20 cellular contexts compared by ENCODE assay signal in genomic region chr9:116467740-116468351, GRCh38.
"Had no signal": no experiment of that assay in that cellular context is flagged by ENCODE, and none has a peak within 500 bp of the region (broad histone marks: within the 10 kb centered on the region; RNA-seq: fewer than 3 reads in every experiment).

No MANE protein-coding gene starts in this region.

- DNase-seq: cortex of kidney; dorsolateral prefrontal cortex; effector memory CD4-positive, alpha-beta T cell; gastrocnemius medialis; glutamatergic neuron; immature natural killer cell; left cardiac atrium; left ventricle myocardium superior; naive thymus-derived CD4-positive, alpha-beta T cell; posterior cingulate gyrus; stimulated activated CD4-positive, alpha-beta T cell treated with anti-CD3 and anti-CD28 coated beads, Interleukin-4, amount 100 ng/mL, for 1 hour; stimulated activated CD8-positive, alpha-beta memory T cell treated with anti-CD3 and anti-CD28 coated beads, Interleukin-4, amount 100 ng/mL, for 48 hours; stimulated activated naive CD8-positive, alpha-beta T cell treated with anti-CD3 and anti-CD28 coated beads, Interleukin-15, Interleukin-2, amounts not matched to agents 100 U/mL and 50 U/mL, for 24 hours; thyroid gland had no signal

- H3K27me3 ChIP-seq: dorsolateral prefrontal cortex, gastrocnemius medialis, right atrium auricular region, suprapubic skin, thyroid gland had no signal

- H3K27me3 Mint-ChIP-seq: naive thymus-derived CD4-positive, alpha-beta T cell; type B pancreatic cell had no signal

- H3K4me3 Mint-ChIP-seq: immature natural killer cell; naive thymus-derived CD4-positive, alpha-beta T cell; stimulated activated effector memory CD8-positive, alpha-beta T cell treated with anti-CD3 and anti-CD28 coated beads, Interleukin-12 subunit alpha, Interleukin-12 subunit beta, amount 100 ng/mL, for 72 hours; type B pancreatic cell had no signal

- H3K9me3 ChIP-seq: gastrocnemius medialis, right atrium auricular region, suprapubic skin, thyroid gland had no signal

- H3K4me1 ChIP-seq: gastrocnemius medialis, suprapubic skin had no signal

- H3K4me1 Mint-ChIP-seq: immature natural killer cell; naive thymus-derived CD4-positive, alpha-beta T cell; stimulated activated effector memory CD8-positive, alpha-beta T cell treated with anti-CD3 and anti-CD28 coated beads, Interleukin-12 subunit alpha, Interleukin-12 subunit beta, amount 100 ng/mL, for 72 hours had no signal

- H3K4me3 ChIP-seq: dorsolateral prefrontal cortex, gastrocnemius medialis, lung, right atrium auricular region, suprapubic skin, thyroid gland had no signal

- H3K36me3 Mint-ChIP-seq: stimulated activated effector memory CD8-positive, alpha-beta T cell treated with anti-CD3 and anti-CD28 coated beads, Interleukin-12 subunit alpha, Interleukin-12 subunit beta, amount 100 ng/mL, for 72 hours; type B pancreatic cell had no signal

- H3K27ac ChIP-seq: dorsolateral prefrontal cortex, gastrocnemius medialis, right atrium auricular region, suprapubic skin, thyroid gland had no signal

- H3K36me3 ChIP-seq: gastrocnemius medialis, right atrium auricular region, suprapubic skin, thyroid gland had no signal

- H3K9me3 Mint-ChIP-seq: stimulated activated effector memory CD8-positive, alpha-beta T cell treated with anti-CD3 and anti-CD28 coated beads, Interleukin-12 subunit alpha, Interleukin-12 subunit beta, amount 100 ng/mL, for 72 hours; type B pancreatic cell had no signal

- ATAC-seq: esophagus mucosa; gastrocnemius medialis; left cardiac atrium; left ventricle myocardium superior; naive thymus-derived CD4-positive, alpha-beta T cell; stimulated activated naive CD8-positive, alpha-beta T cell treated with anti-CD3 and anti-CD28 coated beads, Interleukin-15, Interleukin-2, amounts not matched to agents 100 U/mL and 50 U/mL, for 24 hours had no signal

- H3K27ac Mint-ChIP-seq: immature natural killer cell; naive thymus-derived CD4-positive, alpha-beta T cell; stimulated activated effector memory CD8-positive, alpha-beta T cell treated with anti-CD3 and anti-CD28 coated beads, Interleukin-12 subunit alpha, Interleukin-12 subunit beta, amount 100 ng/mL, for 72 hours; type B pancreatic cell had no signal
